8 cellular contexts compared by ENCODE assay signal in the genomic region with DNA sequence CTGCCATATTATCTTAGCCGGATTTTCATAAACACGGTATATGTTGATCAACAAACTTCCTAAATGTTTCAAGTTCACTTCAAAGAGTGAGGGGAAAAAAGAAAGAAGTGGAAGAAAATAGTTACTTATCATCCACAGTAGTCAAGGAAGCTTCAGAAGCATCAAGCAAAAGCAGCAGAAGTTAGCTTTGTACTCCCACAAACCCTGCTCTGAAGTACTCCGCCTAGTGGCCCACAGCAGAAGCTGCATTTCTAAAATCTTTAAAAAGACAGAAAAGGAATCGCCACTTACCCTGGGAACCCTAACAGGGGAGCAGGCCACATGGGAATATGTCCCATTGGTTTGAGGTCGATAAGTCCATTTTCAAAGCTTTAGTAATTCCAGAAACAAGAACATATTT.
DNase-seq lines count a peak whose midpoint lies in the region; TF ChIP-seq lines count a peak whose summit lies in the region.
"Not testable (repeated sequence)": the region's sequence is repeated elsewhere in the genome, so short reads cannot be mapped to it uniquely, and the experiment has no call there.

No MANE protein-coding gene starts in this region.

- H3K27me3 ChIP-seq in AG04450 (ENCODE audit: control insufficient read depth, insufficient read depth, low read length); KMS-11 (ENCODE audit: insufficient read depth, low read depth); kidney epithelial cell (ENCODE audit: control insufficient read depth, insufficient read depth, low read length): not testable (repeated sequence)

- not testable (repeated sequence) for H3K4me3 Mint-ChIP-seq in Calu3 (ENCODE audit: low read depth, unreplicated experiment); MCF 10A (ENCODE audit: unreplicated experiment); progenitor cell of endocrine pancreas (ENCODE audit: low read depth)

- TF ChIP-seq CTCF in AG04450 (IDR thresholded peaks at IDR 0.05; ENCODE audit: low read depth, low read length) (peak; percentile 24; the same call in 1 of the 2 replicates), Calu3 (IDR thresholded peaks at IDR 0.05; ENCODE audit: unreplicated experiment) (peak; percentile 30), KMS-11 (conservative IDR thresholded peaks at IDR 0.05; ENCODE audit: low read depth, low read length) (peak; percentile 45), RWPE1 (conservative IDR thresholded peaks at IDR 0.05; ENCODE audit: low read depth) (peak; percentile 12; the same call in 1 of the 2 replicates), MCF 10A (IDR thresholded peaks at IDR 0.05; ENCODE audit: unreplicated experiment) (peak; percentile 24), fibroblast of mammary gland (conservative IDR thresholded peaks at IDR 0.05; ENCODE audit: control insufficient read depth, insufficient read depth, low read depth, low read length) (peak; percentile 20), kidney epithelial cell (IDR thresholded peaks at IDR 0.05; ENCODE audit: insufficient read depth, low read length, poor library complexity, severe bottlenecking) (peak; percentile 19), progenitor cell of endocrine pancreas (IDR thresholded peaks at IDR 0.05; ENCODE audit: unreplicated experiment) (peak; percentile 51)

- H3K4me1 Mint-ChIP-seq in Calu3 (ENCODE audit: low read depth, unreplicated experiment); MCF 10A (ENCODE audit: insufficient read depth, unreplicated experiment); progenitor cell of endocrine pancreas (ENCODE audit: low read depth): not testable (repeated sequence)

- not testable (repeated sequence) for H3K4me2 ChIP-seq in KMS-11

- not testable (repeated sequence) for DNase-seq in AG04450 (ENCODE audit: low read depth, low spot score); Calu3; RWPE1 (ENCODE audit: low spot score); MCF 10A (ENCODE audit: unreplicated experiment); fibroblast of mammary gland (ENCODE audit: low read depth); kidney epithelial cell (ENCODE audit: low read depth); progenitor cell of endocrine pancreas (ENCODE audit: low spot score, unreplicated experiment)

- not testable (repeated sequence) for H3K27ac Mint-ChIP-seq in Calu3 (ENCODE audit: unreplicated experiment); MCF 10A (ENCODE audit: low read depth, unreplicated experiment); progenitor cell of endocrine pancreas

- not testable (repeated sequence) for BruUV-seq in Calu3 (replicated peaks; lab: Mats Ljungman, UMichigan); MCF 10A (replicated peaks; lab: Mats Ljungman, UMichigan)

- H4K20me1 ChIP-seq in KMS-11 (ENCODE audit: insufficient read depth), result not testable (repeated sequence)

- H3K27me3 Mint-ChIP-seq in Calu3 (ENCODE audit: unreplicated experiment); MCF 10A (ENCODE audit: insufficient read depth, unreplicated experiment); progenitor cell of endocrine pancreas: not testable (repeated sequence)

- not testable (repeated sequence) for H3K9me3 Mint-ChIP-seq in Calu3 (ENCODE audit: low read depth, unreplicated experiment); MCF 10A (ENCODE audit: unreplicated experiment); progenitor cell of endocrine pancreas (ENCODE audit: low read depth)

- H2AFZ ChIP-seq in KMS-11 (ENCODE audit: low read depth), result not testable (repeated sequence)

- H3K9me3 ChIP-seq in AG04450 (ENCODE audit: control insufficient read depth, insufficient read depth, low read length), result not testable (repeated sequence)

- not testable (repeated sequence) for H3K36me3 ChIP-seq in KMS-11 (ENCODE audit: insufficient read depth); kidney epithelial cell (ENCODE audit: control insufficient read depth, insufficient read depth, low read length)

- CTCF ChIA-PET in AG04450 (lab: Charles Lee); Calu3 (lab: Charles Lee); RWPE1 (lab: Yijun Ruan, JAX); MCF 10A (lab: Yijun Ruan, JAX): not testable (repeated sequence)

- H3K4me1 ChIP-seq in KMS-11 (ENCODE audit: low read depth, poor library complexity, severe bottlenecking), result not testable (repeated sequence)

- not testable (repeated sequence) for H3K4me3 ChIP-seq in AG04450 (ENCODE audit: low read depth, low read length); KMS-11 (IDR thresholded peaks at IDR 0.05; ENCODE audit: insufficient read depth, low read depth, low read length); fibroblast of mammary gland (ENCODE audit: control insufficient read depth, low read depth, low read length); kidney epithelial cell (ENCODE audit: low read depth, low read length)

- POLR2A ChIA-PET in AG04450 (lab: Yijun Ruan, JAX); RWPE1 (lab: Yijun Ruan, JAX; ENCODE audit: low non-redundant PET); MCF 10A (lab: Yijun Ruan, JAX): not testable (repeated sequence)

- not testable (repeated sequence) for H3K27ac ChIP-seq in AG04450 (ENCODE audit: low read depth, low read length); KMS-11; RWPE1

- not testable (repeated sequence) for H3K79me2 ChIP-seq in KMS-11 (ENCODE audit: insufficient read depth, low read depth)

- not testable (repeated sequence) for H3K36me3 Mint-ChIP-seq in Calu3 (ENCODE audit: insufficient read depth, unreplicated experiment); MCF 10A (ENCODE audit: insufficient read depth, unreplicated experiment); progenitor cell of endocrine pancreas (ENCODE audit: insufficient read depth)

- intact Hi-C loops in Calu3 (cut with micrococcal nuclease; ENCODE audit: unreplicated experiment); MCF 10A (cut with micrococcal nuclease): not testable (repeated sequence)

- not testable (repeated sequence) for H3K9ac ChIP-seq in KMS-11
